In genomic region chr4:83219344-83219990, GRCh38 we compare ENCODE assay signal across 8 cellular contexts.
DNase-seq lines count a peak whose midpoint lies in the region; ATAC-seq lines count a peak whose summit lies in the region.

No MANE protein-coding gene starts in this region.

- peaks cover 0 to 4% (median 0%) of the 10 kb centered on the region in 11 experiments; a peak in 1 of 22 replicates for H3K9me3 ChIP-seq in BLaER1 treated with 17β-estradiol and CSF1 and Interleukin-3, amounts not matched to agents 10 nM and 100 nM (replicated peaks in 1 of 11)

- no peak overlapping the region for H3K4me3 ChIP-seq in BLaER1 treated with 17β-estradiol and CSF1 and Interleukin-3, amounts not matched to agents 10 nM and 100 nM

- ATAC-seq in HG02885 (IDR thresholded peaks at IDR 0.05; ENCODE audit: poor library complexity, unreplicated experiment), result peak; percentile 24
- ATAC-seq in esophagus mucosa, result peak; percentile 84
- ATAC-seq in HG03175 (IDR thresholded peaks at IDR 0.05; ENCODE audit: unreplicated experiment), result no peak
- ATAC-seq in HG03469 (IDR thresholded peaks at IDR 0.05; ENCODE audit: unreplicated experiment), result no peak

- peak overlapping the region in 4 of 11 experiments; percentile 81 to 89 (median 84); a peak in 6 of 22 replicates for H3K27ac ChIP-seq in BLaER1 treated with 17β-estradiol and CSF1 and Interleukin-3, amounts not matched to agents 10 nM and 100 nM

- CTCF ChIA-PET in activated CD4-positive, alpha-beta T cell treated with anti-CD3 and anti-CD28 coated beads, Interleukin-2, amount 10 ng/mL, durations not matched to agents 7 days and 5 days (lab: Charles Lee), result interaction anchor here (1.6 kb wide), 1 partner anchor 14 kb away, joined by 6 read pairs; no protein-coding TSS in a partner anchor

- H3K4me2 ChIP-seq in BLaER1 treated with 17β-estradiol and CSF1 and Interleukin-3, amounts not matched to agents 10 nM and 100 nM, result peak overlapping the region in 6 of 11 experiments; percentile 9 to 81 (median 78); a peak in 12 of 22 replicates

- H3K27me3 ChIP-seq in BLaER1 treated with 17β-estradiol and CSF1 and Interleukin-3, amounts not matched to agents 10 nM and 100 nM, result no peaks in the 10 kb centered on the region

- peak overlapping the region; percentile 73 for H3K4me3 Mint-ChIP-seq in activated CD4-positive, alpha-beta T cell treated with anti-CD3 and anti-CD28 coated beads, Interleukin-2, amount 10 ng/mL, durations not matched to agents 7 days and 5 days

- H3K36me3 ChIP-seq in BLaER1 treated with 17β-estradiol and CSF1 and Interleukin-3, amounts not matched to agents 10 nM and 100 nM, result 0 out of 22 replicates have a peak, but pooled peaks cover 0 to 3% (median 0%) of the 10 kb centered on the region in 11 experiments

- peak; percentile 70 for DNase-seq in activated CD4-positive, alpha-beta T cell treated with anti-CD3 and anti-CD28 coated beads, Interleukin-2, amount 10 ng/mL, durations not matched to agents 7 days and 5 days
- peak; percentile 45 to 56 for DNase-seq in stimulated activated CD4-positive, alpha-beta T cell treated with anti-CD3 and anti-CD28 coated beads, Interleukin-1b, Interleukin-23, amount 100 ng/mL, for 4 hours (ENCODE audit: low read depth in 2 of 2)
- no peak for DNase-seq in ureter (ENCODE audit: low spot score)

- no peaks in the 10 kb centered on the region for H4K20me1 ChIP-seq in BLaER1 treated with 17β-estradiol and CSF1 and Interleukin-3, amounts not matched to agents 10 nM and 100 nM

- H3K27me3 Mint-ChIP-seq in activated CD4-positive, alpha-beta T cell treated with anti-CD3 and anti-CD28 coated beads, Interleukin-2, amount 10 ng/mL, durations not matched to agents 7 days and 5 days, result no peaks in the 10 kb centered on the region

- H3K9ac ChIP-seq in BLaER1 treated with 17β-estradiol and CSF1 and Interleukin-3, amounts not matched to agents 10 nM and 100 nM, result no peak overlapping the region

- peak overlapping the region; percentile 94 for H3K27ac Mint-ChIP-seq in activated CD4-positive, alpha-beta T cell treated with anti-CD3 and anti-CD28 coated beads, Interleukin-2, amount 10 ng/mL, durations not matched to agents 7 days and 5 days

- peaks cover 22 to 59% (median 35%) of the 10 kb centered on the region in 10 experiments for H3K4me1 ChIP-seq in BLaER1 treated with 17β-estradiol and CSF1 and Interleukin-3, amounts not matched to agents 10 nM and 100 nM

- H3K9me3 Mint-ChIP-seq in activated CD4-positive, alpha-beta T cell treated with anti-CD3 and anti-CD28 coated beads, Interleukin-2, amount 10 ng/mL, durations not matched to agents 7 days and 5 days, result peaks cover 9% of the 10 kb centered on the region

- peaks cover 90% of the 10 kb centered on the region for H3K4me1 Mint-ChIP-seq in activated CD4-positive, alpha-beta T cell treated with anti-CD3 and anti-CD28 coated beads, Interleukin-2, amount 10 ng/mL, durations not matched to agents 7 days and 5 days

- POLR2A ChIA-PET in activated CD4-positive, alpha-beta T cell treated with anti-CD3 and anti-CD28 coated beads, Interleukin-2, amount 10 ng/mL, durations not matched to agents 7 days and 5 days (lab: Charles Lee), result no interaction called here

- peaks cover 27% of the 10 kb centered on the region for H3K36me3 Mint-ChIP-seq in activated CD4-positive, alpha-beta T cell treated with anti-CD3 and anti-CD28 coated beads, Interleukin-2, amount 10 ng/mL, durations not matched to agents 7 days and 5 days (ENCODE audit: low read depth)

Comparison
In these comparisons a context has a peak if more than half of its experiments do, and no peak if none do; other contexts are left out.
1. ATAC-seq: peak in HG02885 (single experiment) and esophagus mucosa (single experiment); none in HG03175 (single experiment) and HG03469 (single experiment).